20 cellular contexts compared by ENCODE assay signal in genomic region chr1:219563568-219563967, GRCh38. TPM values are rescaled to one million over a fixed set of nuclear protein-coding genes. Genes with fewer than 3 reads are reported as not detected.
DNase-seq lines count a peak whose midpoint lies in the region; ATAC-seq and TF ChIP-seq lines count a peak whose summit lies in the region.
"Had no signal": no experiment of that assay in that cellular context is flagged by ENCODE, and none has a peak within 500 bp of the region (broad histone marks: within the 10 kb centered on the region; RNA-seq: fewer than 3 reads in every experiment).

No MANE protein-coding gene starts in this region.

- H3K4me1 ChIP-seq in suprapubic skin, result peaks cover 3% of the 10 kb centered on the region
- H3K4me1 ChIP-seq: Caco-2, Peyer's patch had no signal

- H3K4me3 ChIP-seq in suprapubic skin, result no peak overlapping the region
- H3K4me3 ChIP-seq: BLaER1 treated with 17β-estradiol and CSF1 and Interleukin-3, amounts not matched to agents 10 nM and 100 nM; GM23248; HAP-1; Peyer's patch had no signal

- no peak for TF ChIP-seq POLR2A in suprapubic skin (IDR thresholded peaks at IDR 0.05)

- no peak overlapping the region for H3K27ac Mint-ChIP-seq in activated CD8-positive, alpha-beta T cell treated with anti-CD3 and anti-CD28 coated beads for 36 hours
- H3K27ac Mint-ChIP-seq: IgD-negative memory B cell, T-helper 17 cell had no signal

- H3K36me3 Mint-ChIP-seq in activated CD8-positive, alpha-beta T cell treated with anti-CD3 and anti-CD28 coated beads for 36 hours (ENCODE audit: low read depth), result no peaks in the 10 kb centered on the region
- H3K36me3 Mint-ChIP-seq: CD4-positive, alpha-beta memory T cell; IgD-negative memory B cell had no signal

- intact Hi-C loops in activated CD8-positive, alpha-beta T cell treated with anti-CD3 and anti-CD28 coated beads for 36 hours (cut with micrococcal nuclease), result no loop called here

- no peaks in the 10 kb centered on the region for H3K9me3 ChIP-seq in suprapubic skin
- H3K9me3 ChIP-seq: BLaER1 treated with 17β-estradiol and CSF1 and Interleukin-3, amounts not matched to agents 10 nM and 100 nM; Caco-2; HAP-1; Peyer's patch had no signal

- POLR2A ChIA-PET in activated CD8-positive, alpha-beta T cell treated with anti-CD3 and anti-CD28 coated beads for 36 hours (lab: Charles Lee), result no interaction called here

- no peak for TF ChIP-seq CTCF in activated CD8-positive, alpha-beta T cell treated with anti-CD3 and anti-CD28 coated beads for 36 hours (IDR thresholded peaks at IDR 0.05)
- TF ChIP-seq CTCF in suprapubic skin (IDR thresholded peaks at IDR 0.05), result no peak

- no peak for TF ChIP-seq EP300 in suprapubic skin (IDR thresholded peaks at IDR 0.05)

- no peak for ATAC-seq in HG02571 (IDR thresholded peaks at IDR 0.05; ENCODE audit: unreplicated experiment)
- no peak for ATAC-seq in activated CD8-positive, alpha-beta T cell treated with anti-CD3 and anti-CD28 coated beads for 36 hours
- ATAC-seq: T-helper 17 cell had no signal

- no peaks in the 10 kb centered on the region for H3K9me3 Mint-ChIP-seq in activated CD8-positive, alpha-beta T cell treated with anti-CD3 and anti-CD28 coated beads for 36 hours

- CTCF ChIA-PET in activated CD8-positive, alpha-beta T cell treated with anti-CD3 and anti-CD28 coated beads for 36 hours (lab: Charles Lee), result no interaction called here

- H3K36me3 ChIP-seq in suprapubic skin, result no peaks in the 10 kb centered on the region
- H3K36me3 ChIP-seq: BLaER1 treated with 17β-estradiol and CSF1 and Interleukin-3, amounts not matched to agents 10 nM and 100 nM; HAP-1; Peyer's patch had no signal

- no peak overlapping the region for H3K4me3 Mint-ChIP-seq in activated CD8-positive, alpha-beta T cell treated with anti-CD3 and anti-CD28 coated beads for 36 hours
- H3K4me3 Mint-ChIP-seq: CD4-positive, alpha-beta memory T cell; IgD-negative memory B cell; T-helper 17 cell had no signal

- no peaks in the 10 kb centered on the region for H3K27me3 ChIP-seq in suprapubic skin
- H3K27me3 ChIP-seq: BLaER1 treated with 17β-estradiol and CSF1 and Interleukin-3, amounts not matched to agents 10 nM and 100 nM; Peyer's patch had no signal

- no peaks in the 10 kb centered on the region for H3K27me3 Mint-ChIP-seq in activated CD8-positive, alpha-beta T cell treated with anti-CD3 and anti-CD28 coated beads for 36 hours
- H3K27me3 Mint-ChIP-seq: CD4-positive, alpha-beta memory T cell; T-helper 17 cell had no signal

- H3K27ac ChIP-seq in suprapubic skin, result no peak overlapping the region
- H3K27ac ChIP-seq: BLaER1 treated with 17β-estradiol and CSF1 and Interleukin-3, amounts not matched to agents 10 nM and 100 nM; GM23248; Peyer's patch had no signal

- DNase-seq in SHP77 (lab: John Stamatoyannopoulos, UW) (peak; percentile 81 to 88), SHP77 treated with DMSO at 0.1 percent for 48 hours (lab: John Stamatoyannopoulos, UW) (no peak), NCI-H69 (lab: John Stamatoyannopoulos, UW) (peak; percentile 93), SW480 (ENCODE audit: low spot score) (peak; percentile 58), suprapubic skin (ENCODE audit: low spot score in 2 of 2) (no peak)
- DNase-seq in activated CD8-positive, alpha-beta T cell treated with anti-CD3 and anti-CD28 coated beads for 36 hours, result no peak
- DNase-seq: ACHN; Caco-2; CD4-positive, alpha-beta memory T cell; DMS 273 treated with DMSO at 0.1 percent for 48 hours; GM23248; NCI-H2029 treated with DMSO at 0.1 percent for 48 hours; NCI-H446 treated with DMSO at 0.1 percent for 48 hours; Peyer's patch; T-helper 17 cell had no signal

- 86% methylated on average over 2 of the region's 2 CpGs for WGBS in suprapubic skin

- H3K4me1 Mint-ChIP-seq in activated CD8-positive, alpha-beta T cell treated with anti-CD3 and anti-CD28 coated beads for 36 hours (ENCODE audit: low read depth), result no peaks in the 10 kb centered on the region
- H3K4me1 Mint-ChIP-seq: CD4-positive, alpha-beta memory T cell; IgD-negative memory B cell; T-helper 17 cell had no signal

RNA-seq across cellular contexts. Expression of gene ZC3H11B, which starts 49.3 kb away (rescaled TPM):
- total RNA-seq in activated CD8-positive, alpha-beta T cell treated with anti-CD3 and anti-CD28 coated beads for 36 hours, result under 1 TPM in 1 of 2 experiments, not detected in 1; 0.36 TPM
- total RNA-seq in suprapubic skin, result under 1 TPM; 0.21 to 0.45 (median 0.33) TPM
- total RNA-seq: Caco-2; CD4-positive, alpha-beta memory T cell; G401; GM23248 had no signal

Comparison
In these comparisons a context has a peak if more than half of its experiments do, and no peak if none do; other contexts are left out.
1. DNase-seq: peak in SHP77 (2 of 2), NCI-H69 (single experiment) and SW480 (single experiment); none in SHP77 treated with DMSO at 0.1 percent for 48 hours (single experiment), activated CD8-positive, alpha-beta T cell treated with anti-CD3 and anti-CD28 coated beads for 36 hours (single experiment) and suprapubic skin (0 of 2).